In genomic region chr12:92898755-92899154, GRCh38 we compare ENCODE assay signal across 12 cellular contexts. TPM values are rescaled to one million over a fixed set of nuclear protein-coding genes. Genes with fewer than 3 reads are reported as not detected.
A peak's percentile ranks its signal among the peaks of the same experiment; 100 is the strongest.
DNase-seq lines count a peak whose midpoint lies in the region; ATAC-seq, FAIRE-seq and TF ChIP-seq lines count a peak whose summit lies in the region.
"Had no signal": no experiment of that assay in that cellular context is flagged by ENCODE, and none has a peak within 500 bp of the region (broad histone marks: within the 10 kb centered on the region; RNA-seq: fewer than 3 reads in every experiment).

No MANE protein-coding gene starts in this region.

- H3K9ac ChIP-seq in keratinocyte (ENCODE audit: control insufficient read depth, extremely low read depth, insufficient read depth, low read length), result peak overlapping the region; percentile 63

- H3K27me3 ChIP-seq in keratinocyte (ENCODE audit: control insufficient read depth, extremely low read depth, insufficient read depth, low read length) (no peaks in the 10 kb centered on the region), thoracic aorta (replicated peaks; ENCODE audit: insufficient read depth) (no peaks in the 10 kb centered on the region)

- no peak overlapping the region for H3K4me3 Mint-ChIP-seq in activated CD8-positive, alpha-beta T cell treated with anti-CD3 and anti-CD28 coated beads, Interleukin-2, amount 10 ng/mL, durations not matched to agents 7 days and 5 days
- H3K4me3 Mint-ChIP-seq: immature natural killer cell had no signal

- no peak for ATAC-seq in activated CD8-positive, alpha-beta T cell treated with anti-CD3 and anti-CD28 coated beads, Interleukin-2, amount 10 ng/mL, durations not matched to agents 7 days and 5 days
- no peak for ATAC-seq in thoracic aorta (ENCODE audit: insufficient number of reproducible peaks, low FRiP score, low read depth)
- ATAC-seq in GM18519 (IDR thresholded peaks at IDR 0.05; ENCODE audit: low FRiP score, unreplicated experiment), result no peak
- ATAC-seq: stimulated activated naive CD8-positive, alpha-beta T cell treated with anti-CD3 and anti-CD28 coated beads, Interleukin-15, Interleukin-2, amounts not matched to agents 100 U/mL and 50 U/mL, for 24 hours had no signal

- DNase-seq in HCEC 1CT, result peak; percentile 17
- DNase-seq in activated CD8-positive, alpha-beta T cell treated with anti-CD3 and anti-CD28 coated beads, Interleukin-2, amount 10 ng/mL, durations not matched to agents 7 days and 5 days, result no peak
- DNase-seq in keratinocyte (ENCODE audit: low read depth, low spot score), result no peak
- DNase-seq in thoracic aorta (ENCODE audit: low spot score), result no peak
- DNase-seq in iPS-NIHi7 (ENCODE audit: extremely low spot score), result no peak
- DNase-seq in effector CD8-positive, alpha-beta T cell (lab: John Stamatoyannopoulos, UW), result no peak
- DNase-seq in stimulated activated CD4-positive, alpha-beta T cell treated with anti-CD3 and anti-CD28 coated beads, Interleukin-4, amount 100 ng/mL, for 4 hours, result no peak
- DNase-seq: immature natural killer cell; NCI-H1092 treated with DMSO at 0.1 percent for 48 hours; RPMI8226; stimulated activated naive CD8-positive, alpha-beta T cell treated with anti-CD3 and anti-CD28 coated beads, Interleukin-15, Interleukin-2, amounts not matched to agents 100 U/mL and 50 U/mL, for 24 hours had no signal

- H3K27ac ChIP-seq in keratinocyte (ENCODE audit: control insufficient read depth, insufficient read depth, low read length) (peak overlapping the region; percentile 95), thoracic aorta (peak overlapping the region; percentile 84 to 85)

- dilution Hi-C loops in keratinocyte (cut with MboI; ENCODE audit: extremely low pct_ligation_motif_present, low sequenced_read_pairs), result no loop called here

- H3K36me3 ChIP-seq in keratinocyte (ENCODE audit: control insufficient read depth in 2 of 2, extremely low read depth in 1 of 2, insufficient read depth in 2 of 2, low read length in 2 of 2), result peaks cover 0 to 3% of the 10 kb centered on the region in 2 experiments
- H3K36me3 ChIP-seq in thoracic aorta, result no peaks in the 10 kb centered on the region

- peak overlapping the region in 2 of 3 experiments; percentile 43 to 56 for H3K4me3 ChIP-seq in keratinocyte (ENCODE audit: control insufficient read depth in 2 of 3, extremely low read depth in 1 of 3, insufficient read depth in 2 of 3, low read depth in 1 of 3, low read length in 3 of 3)
- H3K4me3 ChIP-seq in thoracic aorta, result no peak overlapping the region

- peak overlapping the region; percentile 11 for H3K27ac Mint-ChIP-seq in activated CD8-positive, alpha-beta T cell treated with anti-CD3 and anti-CD28 coated beads, Interleukin-2, amount 10 ng/mL, durations not matched to agents 7 days and 5 days

- no peaks in the 10 kb centered on the region for H3K27me3 Mint-ChIP-seq in activated CD8-positive, alpha-beta T cell treated with anti-CD3 and anti-CD28 coated beads, Interleukin-2, amount 10 ng/mL, durations not matched to agents 7 days and 5 days (ENCODE audit: low read depth)

- H3K79me2 ChIP-seq in keratinocyte (ENCODE audit: control insufficient read depth, insufficient read depth, low read length), result peaks cover 55% of the 10 kb centered on the region

- POLR2A ChIA-PET in activated CD8-positive, alpha-beta T cell treated with anti-CD3 and anti-CD28 coated beads, Interleukin-2, amount 10 ng/mL, durations not matched to agents 7 days and 5 days (lab: Charles Lee), result interaction anchor here (0.6 kb wide), 1 partner anchor 968 kb away, joined by 3 read pairs; no protein-coding TSS in a partner anchor

- H3K4me1 ChIP-seq in keratinocyte (ENCODE audit: control insufficient read depth, extremely low read depth, insufficient read depth, low read length) (peaks cover 20% of the 10 kb centered on the region), thoracic aorta (ENCODE audit: control insufficient read depth in 1 of 2, low read depth in 2 of 2) (peaks cover 11 to 33% of the 10 kb centered on the region in 2 donors)

- FAIRE-seq in keratinocyte (lab: Jason Lieb, UNC), result no peak

- CTCF ChIA-PET in activated CD8-positive, alpha-beta T cell treated with anti-CD3 and anti-CD28 coated beads, Interleukin-2, amount 10 ng/mL, durations not matched to agents 7 days and 5 days (lab: Charles Lee), result no interaction called here

- H3K9me3 ChIP-seq in keratinocyte (ENCODE audit: control insufficient read depth, low read depth, low read length) (no peaks in the 10 kb centered on the region), thoracic aorta (no peaks in the 10 kb centered on the region)

- H3K36me3 Mint-ChIP-seq in activated CD8-positive, alpha-beta T cell treated with anti-CD3 and anti-CD28 coated beads, Interleukin-2, amount 10 ng/mL, durations not matched to agents 7 days and 5 days (ENCODE audit: low read depth), result peaks cover 15% of the 10 kb centered on the region

- peak overlapping the region; percentile 97 for H3K4me2 ChIP-seq in keratinocyte (ENCODE audit: control insufficient read depth, extremely low read depth, insufficient read depth, low read depth, low read length)

- no peaks in the 10 kb centered on the region for H3K9me3 Mint-ChIP-seq in activated CD8-positive, alpha-beta T cell treated with anti-CD3 and anti-CD28 coated beads, Interleukin-2, amount 10 ng/mL, durations not matched to agents 7 days and 5 days (ENCODE audit: insufficient read depth)
- H3K9me3 Mint-ChIP-seq: immature natural killer cell had no signal

- H3K9me1 ChIP-seq in keratinocyte (ENCODE audit: control insufficient read depth, extremely low read depth, insufficient read depth, low read length), result no peaks in the 10 kb centered on the region

- H3K4me1 Mint-ChIP-seq in activated CD8-positive, alpha-beta T cell treated with anti-CD3 and anti-CD28 coated beads, Interleukin-2, amount 10 ng/mL, durations not matched to agents 7 days and 5 days (ENCODE audit: low read depth), result peaks cover 23% of the 10 kb centered on the region

- no peak for TF ChIP-seq CTCF in keratinocyte (optimal IDR thresholded peaks at IDR 0.05 in 1 of 3, IDR thresholded peaks at IDR 0.05 in 1 of 3, conservative IDR thresholded peaks at IDR 0.05 in 1 of 3; ENCODE audit: extremely low read depth in 1 of 3, insufficient read depth in 2 of 3, low read length in 3 of 3)
- TF ChIP-seq CTCF in thoracic aorta (IDR thresholded peaks at IDR 0.05), result no peak

- H4K20me1 ChIP-seq in keratinocyte (ENCODE audit: control insufficient read depth, extremely low read depth, insufficient read depth, low read length), result no peaks in the 10 kb centered on the region

- H2AFZ ChIP-seq in keratinocyte (ENCODE audit: control insufficient read depth, low read length), result no peak overlapping the region

RNA-seq across cellular contexts. Expression of gene EEA1, which starts 30.3 kb away (rescaled TPM):
- 10 to 100 TPM; 15.9 to 16.2 TPM for total RNA-seq in activated CD8-positive, alpha-beta T cell treated with anti-CD3 and anti-CD28 coated beads, Interleukin-2, amount 10 ng/mL, durations not matched to agents 7 days and 5 days
- 7.3 to 14.3 TPM (median 12.0 TPM) in 3 replicates for polyA plus RNA-seq in keratinocyte
- polyA plus RNA-seq in keratinocyte (2011; ENCODE audit: low read depth), result 63.5 TPM
- 3.5 and 8.3 TPM in 2 replicates for polyA plus RNA-seq in keratinocyte (2011; cell fraction: cytosol; rRNA removed)
- polyA plus RNA-seq in keratinocyte (2011; cell fraction: nucleus; rRNA removed), result 13.5 and 24.4 TPM in 2 replicates
- polyA plus RNA-seq in keratinocyte (2012; ENCODE audit: low replicate concordance), result 10.9 and 11.0 TPM in 2 replicates
- polyA minus RNA-seq in keratinocyte, result 1.2 to 35.0 TPM (median 9.6 TPM) in 3 replicates
- 7.1 TPM for polyA minus RNA-seq in keratinocyte (2011; cell fraction: cytosol; rRNA and poly(A)+ RNA removed)
- 22.8 and 71.7 TPM in 2 replicates for polyA minus RNA-seq in keratinocyte (2011; cell fraction: nucleus; rRNA and poly(A)+ RNA removed)
- total RNA-seq in thoracic aorta, result 10 to 100 TPM; 19.1 to 40.1 TPM
